In the genomic region with DNA sequence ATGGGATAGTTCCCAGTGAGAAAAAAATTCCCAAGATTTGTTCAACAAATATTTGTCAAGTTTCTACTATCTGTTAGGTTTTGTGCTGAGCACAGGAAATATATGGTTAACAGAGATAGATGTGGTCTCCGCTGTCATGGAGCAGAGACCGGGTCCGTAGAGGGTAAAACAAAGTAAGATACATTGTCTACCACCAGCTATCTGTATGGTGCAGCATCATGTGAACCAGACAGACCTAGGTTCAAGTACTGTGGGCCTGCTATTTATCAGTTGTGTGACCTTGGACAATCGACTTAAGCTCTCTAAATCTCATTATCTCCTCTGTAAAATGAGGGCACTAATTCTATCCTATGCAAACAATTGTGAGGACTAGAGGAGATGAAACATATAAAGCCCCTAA, we compare ENCODE assay signal across 2 cellular contexts.
A peak's percentile ranks its signal among the peaks of the same experiment; 100 is the strongest.
TF ChIP-seq lines count a peak whose summit lies in the region.

No MANE protein-coding gene starts in this region.

TF ChIP-seq in K562, 482 proteins besides CTCF, POLR2A, EP300 and RAD21 (continued from another document):
- TF ChIP-seq TCF3 (CRISPR knock-in tag; IDR thresholded peaks at IDR 0.05) (0 out of 2 replicates have a peak, but pooled peaks have one; percentile 13), ZNF134 (CRISPR knock-in tag; conservative IDR thresholded peaks at IDR 0.05) (peak; percentile 71), TFAM (CRISPR knock-in tag; conservative IDR thresholded peaks at IDR 0.05) (no peak), CBFA2T3 (IDR thresholded peaks at IDR 0.05) (peak; percentile 55; the same call in 1 of the 2 replicates)

TF ChIP-seq in HepG2, 621 proteins besides CTCF, POLR2A, EP300 and RAD21 (continued from another document):
- TF ChIP-seq, protein P1, sequence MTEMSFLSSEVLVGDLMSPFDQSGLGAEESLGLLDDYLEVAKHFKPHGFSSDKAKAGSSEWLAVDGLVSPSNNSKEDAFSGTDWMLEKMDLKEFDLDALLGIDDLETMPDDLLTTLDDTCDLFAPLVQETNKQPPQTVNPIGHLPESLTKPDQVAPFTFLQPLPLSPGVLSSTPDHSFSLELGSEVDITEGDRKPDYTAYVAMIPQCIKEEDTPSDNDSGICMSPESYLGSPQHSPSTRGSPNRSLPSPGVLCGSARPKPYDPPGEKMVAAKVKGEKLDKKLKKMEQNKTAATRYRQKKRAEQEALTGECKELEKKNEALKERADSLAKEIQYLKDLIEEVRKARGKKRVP (CRISPR knock-in tag; IDR thresholded peaks at IDR 0.05) = no peak
